In genomic region chr15:49438970-49439631, GRCh38 we compare ENCODE assay signal across 9 cellular contexts. TPM values are rescaled to one million over a fixed set of nuclear protein-coding genes. Genes with fewer than 3 reads are reported as not detected.
DNase-seq lines count a peak whose midpoint lies in the region; ATAC-seq and TF ChIP-seq lines count a peak whose summit lies in the region.
"Had no signal": no experiment of that assay in that cellular context is flagged by ENCODE, and none has a peak within 500 bp of the region (broad histone marks: within the 10 kb centered on the region; RNA-seq: fewer than 3 reads in every experiment).

No MANE protein-coding gene starts in this region.

- TF ChIP-seq CTCF in CD14-positive monocyte (IDR thresholded peaks at IDR 0.05) (no peak), HFFc6 (IDR thresholded peaks at IDR 0.05) (no peak), left lung (IDR thresholded peaks at IDR 0.05) (no peak)

- peaks cover 4 to 18% of the 10 kb centered on the region in 2 donors for H3K4me1 ChIP-seq in left lung

- peak; percentile 48 for DNase-seq in CD14-positive monocyte (ENCODE audit: low spot score)
- no peak for DNase-seq in HFFc6
- DNase-seq in OCI-M1 (lab: John Stamatoyannopoulos, UW): peak; percentile 94
- DNase-seq in left lung: peak; percentile 15 to 60
- DNase-seq in activated naive CD8-positive, alpha-beta T cell treated with anti-CD3 and anti-CD28 coated beads for 36 hours: no peak
- no peak for DNase-seq in activated CD8-positive, alpha-beta memory T cell treated with anti-CD3 and anti-CD28 coated beads, Interleukin-2, amount 50 U/mL, for 48 hours
- DNase-seq in NCI-H2029 treated with DMSO at 0.1 percent for 48 hours (lab: John Stamatoyannopoulos, UW): no peak
- no peak for DNase-seq in NCI-H146 treated with DMSO at 0.1 percent for 48 hours (lab: John Stamatoyannopoulos, UW; ENCODE audit: unreplicated experiment)

- H3K9me3 Mint-ChIP-seq in CD14-positive monocyte: peaks cover 0 to 3% (median 0%) of the 10 kb centered on the region in 7 donors
- no peaks in the 10 kb centered on the region for H3K9me3 Mint-ChIP-seq in HFFc6
- H3K9me3 Mint-ChIP-seq in activated naive CD8-positive, alpha-beta T cell treated with anti-CD3 and anti-CD28 coated beads for 36 hours: no peaks in the 10 kb centered on the region
- H3K9me3 Mint-ChIP-seq: activated naive CD4-positive, alpha-beta T cell treated with anti-CD3 and anti-CD28 coated beads, Interleukin-2, amount 50 U/mL, for 24 hours had no signal

- no peaks in the 10 kb centered on the region for H3K27me3 Mint-ChIP-seq in CD14-positive monocyte (ENCODE audit: low read depth in 3 of 3)
- H3K27me3 Mint-ChIP-seq in HFFc6 (ENCODE audit: insufficient read depth): no peaks in the 10 kb centered on the region
- H3K27me3 Mint-ChIP-seq in activated naive CD8-positive, alpha-beta T cell treated with anti-CD3 and anti-CD28 coated beads for 36 hours: no peaks in the 10 kb centered on the region
- H3K27me3 Mint-ChIP-seq: activated naive CD4-positive, alpha-beta T cell treated with anti-CD3 and anti-CD28 coated beads, Interleukin-2, amount 50 U/mL, for 24 hours had no signal

- no peaks in the 10 kb centered on the region for H3K36me3 ChIP-seq in left lung

- H3K4me3 ChIP-seq in left lung: no peak overlapping the region

- no peaks in the 10 kb centered on the region for H3K9me3 ChIP-seq in left lung

- ATAC-seq in left lung: peak; percentile 92

- H3K36me3 Mint-ChIP-seq in CD14-positive monocyte (no peaks in the 10 kb centered on the region), HFFc6 (ENCODE audit: low read depth) (peaks cover 15% of the 10 kb centered on the region; the same call in 1 of the 2 replicates)
- no peaks in the 10 kb centered on the region for H3K36me3 Mint-ChIP-seq in activated naive CD8-positive, alpha-beta T cell treated with anti-CD3 and anti-CD28 coated beads for 36 hours
- H3K36me3 Mint-ChIP-seq: activated naive CD4-positive, alpha-beta T cell treated with anti-CD3 and anti-CD28 coated beads, Interleukin-2, amount 50 U/mL, for 24 hours had no signal

- H3K4me3 Mint-ChIP-seq in CD14-positive monocyte (peak overlapping the region; percentile 25 to 85), HFFc6 (peak overlapping the region; percentile 17; the same call in 1 of the 2 replicates)
- H3K4me3 Mint-ChIP-seq in activated naive CD8-positive, alpha-beta T cell treated with anti-CD3 and anti-CD28 coated beads for 36 hours: no peak overlapping the region
- H3K4me3 Mint-ChIP-seq: activated naive CD4-positive, alpha-beta T cell treated with anti-CD3 and anti-CD28 coated beads, Interleukin-2, amount 50 U/mL, for 24 hours had no signal

- H3K4me1 Mint-ChIP-seq in CD14-positive monocyte (peaks cover 18% of the 10 kb centered on the region), HFFc6 (ENCODE audit: low read depth) (peaks cover 78% of the 10 kb centered on the region)
- H3K4me1 Mint-ChIP-seq in activated naive CD8-positive, alpha-beta T cell treated with anti-CD3 and anti-CD28 coated beads for 36 hours: peaks cover 3% of the 10 kb centered on the region

- intact Hi-C loops in CD14-positive monocyte (cut with micrococcal nuclease) (no loop called here), left lung (cut with DNase I) (no loop called here)

- H3K27ac Mint-ChIP-seq in CD14-positive monocyte (peak overlapping the region; percentile 4 to 89 (median 77)), HFFc6 (peak overlapping the region; percentile 43)
- H3K27ac Mint-ChIP-seq in activated naive CD8-positive, alpha-beta T cell treated with anti-CD3 and anti-CD28 coated beads for 36 hours: no peak overlapping the region
- H3K27ac Mint-ChIP-seq: activated naive CD4-positive, alpha-beta T cell treated with anti-CD3 and anti-CD28 coated beads, Interleukin-2, amount 50 U/mL, for 24 hours had no signal

- no peaks in the 10 kb centered on the region for H3K27me3 ChIP-seq in left lung

- peak overlapping the region in 1 of 2 donors; percentile 49 for H3K27ac ChIP-seq in left lung

RNA-seq across cellular contexts. Expression of gene FGF7, which starts 16.1 kb away (rescaled TPM):
- polyA plus RNA-seq in CD14-positive monocyte: not detected
- total RNA-seq in HFFc6 (2021; fragmentation: NEBNext Ultra II Directional; extraction: Animal tissue kit (Norgen Biotek cat#: 25700)): 10 to 100 TPM; 12.1 to 59.8 (median 52.2) TPM
- 10 to 100 TPM; 29.6 to 31.8 TPM for total RNA-seq in left lung
- total RNA-seq in activated naive CD8-positive, alpha-beta T cell treated with anti-CD3 and anti-CD28 coated beads for 36 hours: not detected

Comparison
In these comparisons a context has a peak if more than half of its experiments do, and no peak if none do; other contexts are left out.
1. DNase-seq: peak in CD14-positive monocyte (single experiment), OCI-M1 (single experiment) and left lung (2 of 2); none in HFFc6 (single experiment), activated naive CD8-positive, alpha-beta T cell treated with anti-CD3 and anti-CD28 coated beads for 36 hours (single experiment), activated CD8-positive, alpha-beta memory T cell treated with anti-CD3 and anti-CD28 coated beads, Interleukin-2, amount 50 U/mL, for 48 hours (single experiment), NCI-H2029 treated with DMSO at 0.1 percent for 48 hours (single experiment) and NCI-H146 treated with DMSO at 0.1 percent for 48 hours (single experiment).
2. RNA of gene FGF7, which starts 16.1 kb away (total RNA-seq): 12.1 to 59.8 TPM in HFFc6 and 29.6 to 31.8 TPM in left lung; not detected in activated naive CD8-positive, alpha-beta T cell treated with anti-CD3 and anti-CD28 coated beads for 36 hours; every median in the first group is over 10 times any median in the second.